8 cellular contexts compared by ENCODE assay signal in genomic region chr17:19867094-19867653, GRCh38. TPM values are rescaled to one million over a fixed set of nuclear protein-coding genes. Genes with fewer than 3 reads are reported as not detected.
DNase-seq lines count a peak whose midpoint lies in the region; ATAC-seq and TF ChIP-seq lines count a peak whose summit lies in the region.

No MANE protein-coding gene starts in this region.

- TF ChIP-seq CTCF in CD8-positive, alpha-beta T cell (IDR thresholded peaks at IDR 0.05), result peak; percentile 7

- CTCF ChIA-PET in CD8-positive, alpha-beta T cell (lab: Charles Lee), result interaction anchor here (0.7 to 1.1 kb wide), 4 partner anchors 10 to 122 kb away, joined by 3 to 5 read pairs (median 3); no protein-coding TSS in a partner anchor
- CTCF ChIA-PET in activated CD4-positive, alpha-beta T cell treated with anti-CD3 and anti-CD28 coated beads for 36 hours (lab: Charles Lee), result interaction anchor here (0.7 to 0.8 kb wide), 3 partner anchors 10 to 50 kb away, joined by 3 read pairs; no protein-coding TSS in a partner anchor

- POLR2A ChIA-PET in CD8-positive, alpha-beta T cell (lab: Charles Lee), result interaction anchor here (1.5 to 3.8 kb wide), 3 partner anchors 8 to 111 kb away, joined by 5 to 18 read pairs (median 7); partner anchors contain the start of gene AKAP10
- POLR2A ChIA-PET in activated CD4-positive, alpha-beta T cell treated with anti-CD3 and anti-CD28 coated beads for 36 hours (lab: Charles Lee), result no interaction called here

- peak; percentile 69 for ATAC-seq in CD8-positive, alpha-beta T cell
- ATAC-seq in GM21825 (IDR thresholded peaks at IDR 0.05; ENCODE audit: unreplicated experiment) (peak; percentile 48), left colon (peak; percentile 76), HG03097 (IDR thresholded peaks at IDR 0.05; ENCODE audit: low FRiP score, unreplicated experiment) (no peak)
- peak; percentile 71 for ATAC-seq in activated CD4-positive, alpha-beta T cell treated with anti-CD3 and anti-CD28 coated beads for 36 hours

- peaks cover 8% of the 10 kb centered on the region for H3K36me3 Mint-ChIP-seq in CD8-positive, alpha-beta T cell
- peaks cover 11% of the 10 kb centered on the region for H3K36me3 Mint-ChIP-seq in activated CD4-positive, alpha-beta T cell treated with anti-CD3 and anti-CD28 coated beads for 36 hours (ENCODE audit: low read depth)
- peaks cover 20% of the 10 kb centered on the region for H3K36me3 Mint-ChIP-seq in dendritic cell treated with granulocyte-macrophage colony-stimulating factor and Interleukin-4, amounts not matched to agents 40 ng/mL and 50 ng/mL, for 4 days (ENCODE audit: low read depth)

- peak overlapping the region; percentile 81 for H3K4me3 Mint-ChIP-seq in CD8-positive, alpha-beta T cell
- peak overlapping the region; percentile 80 for H3K4me3 Mint-ChIP-seq in activated CD4-positive, alpha-beta T cell treated with anti-CD3 and anti-CD28 coated beads for 36 hours
- peak overlapping the region; percentile 89 for H3K4me3 Mint-ChIP-seq in dendritic cell treated with granulocyte-macrophage colony-stimulating factor and Interleukin-4, amounts not matched to agents 40 ng/mL and 50 ng/mL, for 4 days

- no peaks in the 10 kb centered on the region for H3K36me3 ChIP-seq in CD8-positive, alpha-beta T cell (ENCODE audit: insufficient read depth, low read length)

- no peaks in the 10 kb centered on the region for H3K9me3 ChIP-seq in CD8-positive, alpha-beta T cell (ENCODE audit: low read length)

- H3K27ac ChIP-seq in CD8-positive, alpha-beta T cell (ENCODE audit: low read depth, low read length), result peak overlapping the region; percentile 68

- peak overlapping the region; percentile 79 for H3K27ac Mint-ChIP-seq in CD8-positive, alpha-beta T cell
- H3K27ac Mint-ChIP-seq in activated CD4-positive, alpha-beta T cell treated with anti-CD3 and anti-CD28 coated beads for 36 hours, result peak overlapping the region; percentile 65
- peak overlapping the region; percentile 76 for H3K27ac Mint-ChIP-seq in dendritic cell treated with granulocyte-macrophage colony-stimulating factor and Interleukin-4, amounts not matched to agents 40 ng/mL and 50 ng/mL, for 4 days

- DNase-seq in CD8-positive, alpha-beta T cell, result peak; percentile 19 to 77 (median 49)
- peak; percentile 15 to 29 for DNase-seq in NCI-H1930 (lab: John Stamatoyannopoulos, UW)
- DNase-seq in activated CD4-positive, alpha-beta T cell treated with anti-CD3 and anti-CD28 coated beads for 36 hours, result peak; percentile 72
- DNase-seq in left colon, result peak; percentile 68 to 78
- peak; percentile 16 to 39 for DNase-seq in stimulated activated CD4-positive, alpha-beta T cell treated with anti-CD3 and anti-CD28 coated beads, Interleukin-15, amount 100 ng/mL, for 1 hour (ENCODE audit: low read depth in 1 of 2, low spot score in 1 of 2)

- H3K4me1 Mint-ChIP-seq in CD8-positive, alpha-beta T cell (ENCODE audit: low read depth), result peaks cover 42% of the 10 kb centered on the region
- H3K4me1 Mint-ChIP-seq in activated CD4-positive, alpha-beta T cell treated with anti-CD3 and anti-CD28 coated beads for 36 hours, result peaks cover 21% of the 10 kb centered on the region
- peaks cover 12% of the 10 kb centered on the region for H3K4me1 Mint-ChIP-seq in dendritic cell treated with granulocyte-macrophage colony-stimulating factor and Interleukin-4, amounts not matched to agents 40 ng/mL and 50 ng/mL, for 4 days (ENCODE audit: low read depth)

- peaks cover 46% of the 10 kb centered on the region for H3K4me1 ChIP-seq in CD8-positive, alpha-beta T cell (ENCODE audit: insufficient read depth, low read length)

- no peaks in the 10 kb centered on the region for H3K9me3 Mint-ChIP-seq in CD8-positive, alpha-beta T cell
- no peaks in the 10 kb centered on the region for H3K9me3 Mint-ChIP-seq in activated CD4-positive, alpha-beta T cell treated with anti-CD3 and anti-CD28 coated beads for 36 hours (ENCODE audit: low read depth)
- no peaks in the 10 kb centered on the region for H3K9me3 Mint-ChIP-seq in dendritic cell treated with granulocyte-macrophage colony-stimulating factor and Interleukin-4, amounts not matched to agents 40 ng/mL and 50 ng/mL, for 4 days

- intact Hi-C loops in CD8-positive, alpha-beta T cell (cut with DNase I, micrococcal nuclease), result loop anchor here (1.0 to 10.0 kb wide), 6 partner anchors 35 to 220 kb away; partner anchors contain the start of genes AKAP10 (in 2 of the 2), ALDH3A2 (in 1 of the 2) and SPECC1 (in 1 of the 2)
- intact Hi-C loops in activated CD4-positive, alpha-beta T cell treated with anti-CD3 and anti-CD28 coated beads for 36 hours (cut with DNase I, micrococcal nuclease), result loop anchor here (1.0 to 5.0 kb wide), 4 partner anchors 110 to 359 kb away; partner anchors contain the start of genes AKAP10 (in 2 of the 2) and ALDH3A2 (in 1 of the 2)
- intact Hi-C loops in dendritic cell treated with granulocyte-macrophage colony-stimulating factor and Interleukin-4, amounts not matched to agents 40 ng/mL and 50 ng/mL, for 4 days (cut with micrococcal nuclease), result loop anchor here (2.0 to 5.0 kb wide), 2 partner anchors 38 to 55 kb away; no protein-coding TSS in a partner anchor
- intact Hi-C loops in left colon (cut with DNase I, micrococcal nuclease), result no loop called here

- H3K4me3 ChIP-seq in CD8-positive, alpha-beta T cell (ENCODE audit: low read depth, low read length), result peak overlapping the region; percentile 80

- H3K27me3 ChIP-seq in CD8-positive, alpha-beta T cell (ENCODE audit: insufficient read depth, low read length), result no peaks in the 10 kb centered on the region

- H3K27me3 Mint-ChIP-seq in CD8-positive, alpha-beta T cell (ENCODE audit: low read depth), result no peaks in the 10 kb centered on the region
- no peaks in the 10 kb centered on the region for H3K27me3 Mint-ChIP-seq in activated CD4-positive, alpha-beta T cell treated with anti-CD3 and anti-CD28 coated beads for 36 hours
- no peaks in the 10 kb centered on the region for H3K27me3 Mint-ChIP-seq in dendritic cell treated with granulocyte-macrophage colony-stimulating factor and Interleukin-4, amounts not matched to agents 40 ng/mL and 50 ng/mL, for 4 days

RNA-seq across cellular contexts. Expression of gene ULK2, which starts 0.6 kb away (rescaled TPM):
- total RNA-seq in CD8-positive, alpha-beta T cell, result 10 to 100 TPM in 1 of 2 experiments, 1 to 10 TPM in 1; 7.6 to 10.7 TPM
- 10 to 100 TPM; 12.9 to 13.1 TPM for total RNA-seq in activated CD4-positive, alpha-beta T cell treated with anti-CD3 and anti-CD28 coated beads for 36 hours
- 1 to 10 TPM; 5.5 to 8.2 TPM for total RNA-seq in left colon

Comparison
In these comparisons a context has a peak if more than half of its experiments do, and no peak if none do; other contexts are left out.
1. DNase-seq: peak in every context shown above with its lines; median percentile 73 in left colon; 72 in activated CD4-positive, alpha-beta T cell treated with anti-CD3 and anti-CD28 coated beads for 36 hours; 49 in CD8-positive, alpha-beta T cell; 28 in stimulated activated CD4-positive, alpha-beta T cell treated with anti-CD3 and anti-CD28 coated beads, Interleukin-15, amount 100 ng/mL, for 1 hour; 22 in NCI-H1930.
2. intact Hi-C loops: an anchor here in CD8-positive, alpha-beta T cell (1.0 to 10.0 kb wide), activated CD4-positive, alpha-beta T cell treated with anti-CD3 and anti-CD28 coated beads for 36 hours (1.0 to 5.0 kb wide) and dendritic cell treated with granulocyte-macrophage colony-stimulating factor and Interleukin-4, amounts not matched to agents 40 ng/mL and 50 ng/mL, for 4 days (2.0 to 5.0 kb wide); none called in left colon.